ENCODE assay signal across 8 cellular contexts in genomic region chr1:58815680-58816071, GRCh38. TPM values are rescaled to one million over a fixed set of nuclear protein-coding genes. Genes with fewer than 3 reads are reported as not detected.
DNase-seq lines count a peak whose midpoint lies in the region; ATAC-seq and TF ChIP-seq lines count a peak whose summit lies in the region.

No MANE protein-coding gene starts in this region.

- H3K4me1 ChIP-seq in right atrium auricular region: peaks cover 0 to 29% of the 10 kb centered on the region in 2 donors
- H3K4me1 ChIP-seq in sigmoid colon: peaks cover 0 to 24% (median 15%) of the 10 kb centered on the region in 4 donors

- H3K9me3 ChIP-seq in right atrium auricular region: no peaks in the 10 kb centered on the region
- H3K9me3 ChIP-seq in sigmoid colon: no peaks in the 10 kb centered on the region

- TF ChIP-seq CTCF in right atrium auricular region (IDR thresholded peaks at IDR 0.05) (no peak), sigmoid colon (IDR thresholded peaks at IDR 0.05) (no peak)

- peaks cover 43% of the 10 kb centered on the region for H3K4me1 Mint-ChIP-seq in activated T-helper 2 cell treated with anti-CD3 and anti-CD28 coated beads, Interferon-gamma antibody, Interleukin-2, Interleukin-4, amounts not matched to agents 10 μg/mL and 5 μg/mL and 100 μg/mL, durations not matched to agents 14 hours and 24 hours and 36 hours (ENCODE audit: low read depth)

- WGBS in sigmoid colon, 2 donors: 0 to 1% methylated on average over 13 of the region's 13 CpGs

- H3K27ac Mint-ChIP-seq in activated T-helper 2 cell treated with anti-CD3 and anti-CD28 coated beads, Interferon-gamma antibody, Interleukin-2, Interleukin-4, amounts not matched to agents 10 μg/mL and 5 μg/mL and 100 μg/mL, durations not matched to agents 14 hours and 24 hours and 36 hours: peak overlapping the region; percentile 61

- in situ Hi-C loops in ACHN (cut with HindIII; ENCODE audit: low pct_ligation_motif_present, low pct_unique_long_range_greater_than_20kb, low sequenced_read_pairs): no loop called here

- ATAC-seq in GM19023 (IDR thresholded peaks at IDR 0.05; ENCODE audit: unreplicated experiment) (peak; percentile 14), HG03460 (IDR thresholded peaks at IDR 0.05; ENCODE audit: unreplicated experiment) (peak; percentile 31), HG03439 (IDR thresholded peaks at IDR 0.05; ENCODE audit: unreplicated experiment) (no peak)

- no peak for TF ChIP-seq POLR2A in sigmoid colon (IDR thresholded peaks at IDR 0.05)

- peak overlapping the region; percentile 82 to 86 for H3K27ac ChIP-seq in right atrium auricular region
- H3K27ac ChIP-seq in sigmoid colon: peak overlapping the region; percentile 84 to 94 (median 90)

- peak overlapping the region; percentile 76 for H3K4me3 Mint-ChIP-seq in activated T-helper 2 cell treated with anti-CD3 and anti-CD28 coated beads, Interferon-gamma antibody, Interleukin-2, Interleukin-4, amounts not matched to agents 10 μg/mL and 5 μg/mL and 100 μg/mL, durations not matched to agents 14 hours and 24 hours and 36 hours (ENCODE audit: low read depth)

- no peak for TF ChIP-seq EP300 in sigmoid colon (IDR thresholded peaks at IDR 0.05)

- no peaks in the 10 kb centered on the region for H3K36me3 ChIP-seq in right atrium auricular region
- no peaks in the 10 kb centered on the region for H3K36me3 ChIP-seq in sigmoid colon

- H3K27me3 Mint-ChIP-seq in activated T-helper 2 cell treated with anti-CD3 and anti-CD28 coated beads, Interferon-gamma antibody, Interleukin-2, Interleukin-4, amounts not matched to agents 10 μg/mL and 5 μg/mL and 100 μg/mL, durations not matched to agents 14 hours and 24 hours and 36 hours (ENCODE audit: low read depth): peaks cover 7% of the 10 kb centered on the region

- H3K4me3 ChIP-seq in right atrium auricular region (peak overlapping the region; percentile 47 to 66), sigmoid colon (peak overlapping the region; percentile 42 to 66 (median 56))

- no peaks in the 10 kb centered on the region for H3K36me3 Mint-ChIP-seq in activated T-helper 2 cell treated with anti-CD3 and anti-CD28 coated beads, Interferon-gamma antibody, Interleukin-2, Interleukin-4, amounts not matched to agents 10 μg/mL and 5 μg/mL and 100 μg/mL, durations not matched to agents 14 hours and 24 hours and 36 hours (ENCODE audit: low read depth)

- DNase-seq in ACHN (peak; percentile 82), right atrium auricular region (ENCODE audit: low spot score) (no peak), sigmoid colon (no peak)
- DNase-seq in activated T-helper 2 cell treated with anti-CD3 and anti-CD28 coated beads, Interferon-gamma antibody, Interleukin-2, Interleukin-4, amounts not matched to agents 10 μg/mL and 5 μg/mL and 100 μg/mL, durations not matched to agents 14 hours and 24 hours and 36 hours (ENCODE audit: low spot score): no peak
- DNase-seq in effector CD4-positive, alpha-beta T cell: no peak

- H3K9me3 Mint-ChIP-seq in activated T-helper 2 cell treated with anti-CD3 and anti-CD28 coated beads, Interferon-gamma antibody, Interleukin-2, Interleukin-4, amounts not matched to agents 10 μg/mL and 5 μg/mL and 100 μg/mL, durations not matched to agents 14 hours and 24 hours and 36 hours: no peaks in the 10 kb centered on the region

- no peaks in the 10 kb centered on the region for H3K27me3 ChIP-seq in right atrium auricular region
- H3K27me3 ChIP-seq in sigmoid colon: no peaks in the 10 kb centered on the region

- intact Hi-C loops in activated T-helper 2 cell treated with anti-CD3 and anti-CD28 coated beads, Interferon-gamma antibody, Interleukin-2, Interleukin-4, amounts not matched to agents 10 μg/mL and 5 μg/mL and 100 μg/mL, durations not matched to agents 14 hours and 24 hours and 36 hours (cut with micrococcal nuclease): loop anchor here (1.0 to 5.0 kb wide), 7 partner anchors 31 to 481 kb away; partner anchors contain the start of genes FGGY and JUN
- intact Hi-C loops in sigmoid colon (cut with DNase I): loop anchor here (1.0 to 10.0 kb wide), 6 partner anchors 30 to 481 kb away; no protein-coding TSS in a partner anchor

RNA-seq across cellular contexts. Expression of gene JUN, which starts 31.8 kb away (rescaled TPM):
- 29.5 and 30.2 TPM in 2 replicates for total RNA-seq in activated T-helper 2 cell treated with anti-CD3 and anti-CD28 coated beads, Interferon-gamma antibody, Interleukin-2, Interleukin-4, amounts not matched to agents 10 μg/mL and 5 μg/mL and 100 μg/mL, durations not matched to agents 14 hours and 24 hours and 36 hours
- 100 to 1,000 TPM in 1 of 2 donors, 10 to 100 TPM in 1; 74.3 to 199 TPM for total RNA-seq in right atrium auricular region
- 100 to 1,000 TPM in 3 of 4 donors, 10 to 100 TPM in 1; 52.4 to 233 (median 202) TPM for total RNA-seq in sigmoid colon
- polyA plus RNA-seq in sigmoid colon: 100 to 1,000 TPM in 2 of 3 donors, 10 to 100 TPM in 1; 42.8 to 132 (median 112) TPM
